In genomic region chr2:69556008-69556407, GRCh38 we compare ENCODE assay signal across 17 cellular contexts.
"Had no signal": no experiment of that assay in that cellular context is flagged by ENCODE, and none has a peak within 500 bp of the region (broad histone marks: within the 10 kb centered on the region; RNA-seq: fewer than 3 reads in every experiment).

No MANE protein-coding gene starts in this region.

- H3K27me3 ChIP-seq: breast epithelium, foreskin keratinocyte, heart left ventricle, right lobe of liver, suprapubic skin had no signal

- H3K4me3 Mint-ChIP-seq: activated CD4-positive, alpha-beta T cell treated with anti-CD3 and anti-CD28 coated beads, Interleukin-2, amount 10 ng/mL, durations not matched to agents 24 days and 14 days; activated CD8-positive, alpha-beta memory T cell treated with anti-CD3 and anti-CD28 coated beads, Interleukin-2, amount 10 ng/mL, durations not matched to agents 7 days and 5 days; activated naive CD8-positive, alpha-beta T cell treated with anti-CD3 and anti-CD28 coated beads, Interleukin-2, amount 10 ng/mL, durations not matched to agents 7 days and 5 days; stimulated activated naive B cell treated with anti-CD40 and anti-IgM and Interleukin-4, amounts not matched to agents 10 μg/mL and 1 μg/mL and 100 μg/mL, for 72 hours; type B pancreatic cell had no signal

- H3K9me3 ChIP-seq: breast epithelium, heart left ventricle, mucosa of descending colon, psoas muscle, right lobe of liver, suprapubic skin had no signal

- ATAC-seq: activated CD8-positive, alpha-beta memory T cell treated with anti-CD3 and anti-CD28 coated beads, Interleukin-2, amount 10 ng/mL, durations not matched to agents 7 days and 5 days; foreskin keratinocyte; left lobe of liver; mucosa of descending colon; psoas muscle; right lobe of liver; stimulated activated naive B cell treated with anti-CD40 and anti-IgM and Interleukin-4, amounts not matched to agents 10 μg/mL and 1 μg/mL and 100 μg/mL, for 72 hours had no signal

- DNase-seq: activated CD4-positive, alpha-beta T cell treated with anti-CD3 and anti-CD28 coated beads, Interleukin-2, amount 10 ng/mL, durations not matched to agents 24 days and 14 days; activated CD8-positive, alpha-beta memory T cell treated with anti-CD3 and anti-CD28 coated beads, Interleukin-2, amount 10 ng/mL, durations not matched to agents 7 days and 5 days; activated naive CD8-positive, alpha-beta T cell treated with anti-CD3 and anti-CD28 coated beads, Interleukin-2, amount 10 ng/mL, durations not matched to agents 7 days and 5 days; aorta; foreskin keratinocyte; heart left ventricle; islet precursor cell; mucosa of descending colon; psoas muscle; right lobe of liver; stimulated activated CD4-positive, alpha-beta T cell treated with anti-CD3 and anti-CD28 coated beads, Interleukin-1b, Interleukin-23, amount 100 ng/mL, for 48 hours; stimulated activated naive B cell treated with anti-CD40 and anti-IgM and Interleukin-4, amounts not matched to agents 10 μg/mL and 1 μg/mL and 100 μg/mL, for 72 hours; WERI-Rb-1 had no signal

- H3K27ac ChIP-seq: psoas muscle, right lobe of liver, suprapubic skin, WERI-Rb-1 had no signal

- H3K27ac Mint-ChIP-seq: activated naive CD8-positive, alpha-beta T cell treated with anti-CD3 and anti-CD28 coated beads, Interleukin-2, amount 10 ng/mL, durations not matched to agents 7 days and 5 days; stimulated activated naive B cell treated with anti-CD40 and anti-IgM and Interleukin-4, amounts not matched to agents 10 μg/mL and 1 μg/mL and 100 μg/mL, for 72 hours; type B pancreatic cell had no signal

- H3K9me3 Mint-ChIP-seq: activated CD4-positive, alpha-beta T cell treated with anti-CD3 and anti-CD28 coated beads, Interleukin-2, amount 10 ng/mL, durations not matched to agents 24 days and 14 days; activated naive CD8-positive, alpha-beta T cell treated with anti-CD3 and anti-CD28 coated beads, Interleukin-2, amount 10 ng/mL, durations not matched to agents 7 days and 5 days; type B pancreatic cell had no signal

- H3K27me3 Mint-ChIP-seq: activated CD4-positive, alpha-beta T cell treated with anti-CD3 and anti-CD28 coated beads, Interleukin-2, amount 10 ng/mL, durations not matched to agents 24 days and 14 days; activated CD8-positive, alpha-beta memory T cell treated with anti-CD3 and anti-CD28 coated beads, Interleukin-2, amount 10 ng/mL, durations not matched to agents 7 days and 5 days; activated naive CD8-positive, alpha-beta T cell treated with anti-CD3 and anti-CD28 coated beads, Interleukin-2, amount 10 ng/mL, durations not matched to agents 7 days and 5 days; type B pancreatic cell had no signal
